ENCODE assay signal across 15 cellular contexts in genomic region chr1:207832796-207833195, GRCh38.
DNase-seq lines count a peak whose midpoint lies in the region; ATAC-seq and TF ChIP-seq lines count a peak whose summit lies in the region.
"Had no signal": no experiment of that assay in that cellular context is flagged by ENCODE, and none has a peak within 500 bp of the region (broad histone marks: within the 10 kb centered on the region; RNA-seq: fewer than 3 reads in every experiment).

No MANE protein-coding gene starts in this region.

- no peak overlapping the region for H2AFZ ChIP-seq in hepatocyte

- no peak overlapping the region for H3K4me2 ChIP-seq in hepatocyte
- H3K4me2 ChIP-seq: SK-N-SH had no signal

- no peak for TF ChIP-seq POLR2A in esophagus squamous epithelium (IDR thresholded peaks at IDR 0.05)

- H3K27ac Mint-ChIP-seq in T-helper 2 cell treated with Interferon-gamma antibody and Interleukin-4, amounts not matched to agents 5 μg/mL and 100 μg/mL, for 36 hours = peak overlapping the region; percentile 88
- peak overlapping the region; percentile 88 for H3K27ac Mint-ChIP-seq in T-helper 17 cell
- H3K27ac Mint-ChIP-seq in stimulated activated effector memory CD8-positive, alpha-beta T cell treated with anti-CD3 and anti-CD28 coated beads, Interleukin-12 subunit alpha, Interleukin-12 subunit beta, amount 100 ng/mL, for 72 hours = peak overlapping the region; percentile 93
- H3K27ac Mint-ChIP-seq: WTC11 had no signal

- H3K27me3 Mint-ChIP-seq in T-helper 2 cell treated with Interferon-gamma antibody and Interleukin-4, amounts not matched to agents 5 μg/mL and 100 μg/mL, for 36 hours (ENCODE audit: low read depth) = no peaks in the 10 kb centered on the region
- H3K27me3 Mint-ChIP-seq in T-helper 17 cell = no peaks in the 10 kb centered on the region

- DNase-seq in T-helper 2 cell treated with Interferon-gamma antibody and Interleukin-4, amounts not matched to agents 5 μg/mL and 100 μg/mL, for 36 hours (ENCODE audit: low spot score) = no peak
- DNase-seq in T-helper 2 cell (no peak), T-helper 17 cell (no peak), esophagus squamous epithelium (lab: John Stamatoyannopoulos, UW) (no peak), hepatocyte (ENCODE audit: low spot score) (no peak)
- no peak for DNase-seq in stimulated activated effector memory CD8-positive, alpha-beta T cell treated with anti-CD3 and anti-CD28 coated beads, Interleukin-12 subunit alpha, Interleukin-12 subunit beta, amount 100 ng/mL, for 72 hours (ENCODE audit: low spot score in 2 of 2)
- DNase-seq in stimulated activated CD4-positive, alpha-beta T cell treated with anti-CD3 and anti-CD28 coated beads, Interleukin-2, amount 100 ng/mL, for 24 hours = no peak
- DNase-seq: 8988T; activated gamma-delta T cell; NCI-H2171 treated with DMSO at 0.1 percent for 48 hours; SK-N-SH; stimulated activated CD4-positive, alpha-beta T cell treated with anti-CD3 and anti-CD28 coated beads, Interleukin-4, amount 100 ng/mL, for 4 hours had no signal

- peak overlapping the region; percentile 76 for H3K4me3 Mint-ChIP-seq in T-helper 2 cell treated with Interferon-gamma antibody and Interleukin-4, amounts not matched to agents 5 μg/mL and 100 μg/mL, for 36 hours
- H3K4me3 Mint-ChIP-seq in T-helper 17 cell = peak overlapping the region; percentile 84
- peak overlapping the region; percentile 70 for H3K4me3 Mint-ChIP-seq in stimulated activated effector memory CD8-positive, alpha-beta T cell treated with anti-CD3 and anti-CD28 coated beads, Interleukin-12 subunit alpha, Interleukin-12 subunit beta, amount 100 ng/mL, for 72 hours
- H3K4me3 Mint-ChIP-seq: WTC11 had no signal

- peaks cover 31% of the 10 kb centered on the region for H3K36me3 Mint-ChIP-seq in T-helper 2 cell treated with Interferon-gamma antibody and Interleukin-4, amounts not matched to agents 5 μg/mL and 100 μg/mL, for 36 hours (ENCODE audit: low read depth)
- H3K36me3 Mint-ChIP-seq in T-helper 17 cell (ENCODE audit: low read depth) = no peaks in the 10 kb centered on the region
- peaks cover 5% of the 10 kb centered on the region for H3K36me3 Mint-ChIP-seq in stimulated activated effector memory CD8-positive, alpha-beta T cell treated with anti-CD3 and anti-CD28 coated beads, Interleukin-12 subunit alpha, Interleukin-12 subunit beta, amount 100 ng/mL, for 72 hours
- H3K36me3 Mint-ChIP-seq: WTC11 had no signal

- no peaks in the 10 kb centered on the region for H4K20me1 ChIP-seq in hepatocyte (ENCODE audit: insufficient read depth, poor library complexity, severe bottlenecking)

- ATAC-seq in T-helper 17 cell (no peak), GM21526 (IDR thresholded peaks at IDR 0.05; ENCODE audit: low FRiP score, unreplicated experiment) (no peak)
- ATAC-seq in stimulated activated effector memory CD8-positive, alpha-beta T cell treated with anti-CD3 and anti-CD28 coated beads, Interleukin-12 subunit alpha, Interleukin-12 subunit beta, amount 100 ng/mL, for 72 hours = no peak
- ATAC-seq: WTC11 had no signal

- H3K4me3 ChIP-seq in esophagus squamous epithelium (no peak overlapping the region), hepatocyte (no peak overlapping the region)
- H3K4me3 ChIP-seq: HAP-1 had no signal

- peak overlapping the region; percentile 63 to 95 (median 76) for H3K27ac ChIP-seq in esophagus squamous epithelium
- no peak overlapping the region for H3K27ac ChIP-seq in hepatocyte

- H3K4me1 Mint-ChIP-seq in T-helper 2 cell treated with Interferon-gamma antibody and Interleukin-4, amounts not matched to agents 5 μg/mL and 100 μg/mL, for 36 hours (ENCODE audit: low read depth) = peaks cover 67% of the 10 kb centered on the region
- H3K4me1 Mint-ChIP-seq in T-helper 17 cell = peaks cover 75% of the 10 kb centered on the region
- H3K4me1 Mint-ChIP-seq in stimulated activated effector memory CD8-positive, alpha-beta T cell treated with anti-CD3 and anti-CD28 coated beads, Interleukin-12 subunit alpha, Interleukin-12 subunit beta, amount 100 ng/mL, for 72 hours = peaks cover 93% of the 10 kb centered on the region

- H3K4me1 ChIP-seq in esophagus squamous epithelium (peaks cover 34 to 95% (median 58%) of the 10 kb centered on the region in 3 donors), hepatocyte (ENCODE audit: insufficient read depth) (peaks cover 5% of the 10 kb centered on the region)
- H3K4me1 ChIP-seq: HAP-1 had no signal

- intact Hi-C loops in esophagus squamous epithelium (cut with DNase I) = no loop called here

- H3K79me2 ChIP-seq in hepatocyte = peaks cover 7% of the 10 kb centered on the region

- H3K27me3 ChIP-seq in esophagus squamous epithelium = no peaks in the 10 kb centered on the region
- H3K27me3 ChIP-seq in hepatocyte = no peaks in the 10 kb centered on the region

- H3K9me2 ChIP-seq in hepatocyte (replicated peaks; ENCODE audit: insufficient read depth) = no peaks in the 10 kb centered on the region
- H3K9me2 ChIP-seq: SK-N-SH had no signal

- H3K36me3 ChIP-seq in esophagus squamous epithelium (peaks cover 0 to 35% (median 0%) of the 10 kb centered on the region in 3 donors), hepatocyte (replicated peaks; ENCODE audit: insufficient read depth, low read depth) (no peaks in the 10 kb centered on the region)

- H3K9me3 ChIP-seq in T-helper 17 cell (ENCODE audit: control insufficient read depth, low read length, poor library complexity, severe bottlenecking) (no peaks in the 10 kb centered on the region), esophagus squamous epithelium (no peaks in the 10 kb centered on the region), hepatocyte (ENCODE audit: low read depth) (no peaks in the 10 kb centered on the region)
- H3K9me3 ChIP-seq: HAP-1, SK-N-SH had no signal

- TF ChIP-seq CTCF in esophagus squamous epithelium (IDR thresholded peaks at IDR 0.05) = no peak
- TF ChIP-seq CTCF in hepatocyte (IDR thresholded peaks at IDR 0.05; ENCODE audit: poor library complexity) = no peak

- H3K9me3 Mint-ChIP-seq in T-helper 2 cell treated with Interferon-gamma antibody and Interleukin-4, amounts not matched to agents 5 μg/mL and 100 μg/mL, for 36 hours = no peaks in the 10 kb centered on the region
- no peaks in the 10 kb centered on the region for H3K9me3 Mint-ChIP-seq in stimulated activated effector memory CD8-positive, alpha-beta T cell treated with anti-CD3 and anti-CD28 coated beads, Interleukin-12 subunit alpha, Interleukin-12 subunit beta, amount 100 ng/mL, for 72 hours
- H3K9me3 Mint-ChIP-seq: WTC11 had no signal

- 61 to 84% methylated on average over 4 to 6 of the region's 8 CpGs for WGBS in esophagus squamous epithelium, 2 donors
- WGBS in hepatocyte (ENCODE audit: low lambda C conversion rate, missing lambda C conversion rate) = 97% methylated on average over 8 of the region's 8 CpGs
